1 cellular context compared by ENCODE assay signal in genomic region chr6:29598348-29598747, GRCh38.
A peak's percentile ranks its signal among the peaks of the same experiment; 100 is the strongest.
TF ChIP-seq lines count a peak whose summit lies in the region.

No MANE protein-coding gene starts in this region.

TF ChIP-seq in K562, 482 proteins besides CTCF, POLR2A, EP300 and RAD21:
- TF ChIP-seq PTTG1 (tag; IDR thresholded peaks at IDR 0.05; ENCODE audit: low read depth) = no peak
- TF ChIP-seq ZBTB34 (CRISPR knock-in tag; IDR thresholded peaks at IDR 0.05) = no peak
- 0 out of 2 replicates have a peak, but pooled peaks have one; percentile 51 for TF ChIP-seq SUPT5H (IDR thresholded peaks at IDR 0.05)
TF ChIP-seq in K562: peak in this region for 1.
